ENCODE assay signal across 8 cellular contexts in genomic region chr14:71103662-71104484, GRCh38.
DNase-seq lines count a peak whose midpoint lies in the region; ATAC-seq lines count a peak whose summit lies in the region.

No MANE protein-coding gene starts in this region.

- H3K27me3 ChIP-seq in mesenchymal stem cell (ENCODE audit: control insufficient read depth in 1 of 2, insufficient read depth in 1 of 2, low read length in 2 of 2) = no peaks in the 10 kb centered on the region

- H3K18ac ChIP-seq in mesenchymal stem cell (ENCODE audit: low read depth in 1 of 2, low read length in 2 of 2) = no peak overlapping the region

- peak; percentile 74 for DNase-seq in EH (ENCODE audit: low read depth)
- DNase-seq in Kasumi-1 (lab: John Stamatoyannopoulos, UW) = peak; percentile 83 to 87
- peak; percentile 56 for DNase-seq in OCI-M2 (lab: John Stamatoyannopoulos, UW; ENCODE audit: unreplicated experiment)
- peak; percentile 68 for DNase-seq in dedifferentiated amniotic fluid mesenchymal stem cell (ENCODE audit: extremely low spot score)
- DNase-seq in mesenchymal stem cell = peak; percentile 66
- no peak for DNase-seq in COLO668 (lab: John Stamatoyannopoulos, UW; ENCODE audit: unreplicated experiment)
- DNase-seq in NK-92 (lab: John Stamatoyannopoulos, UW; ENCODE audit: unreplicated experiment) = no peak

- H3K9ac ChIP-seq in mesenchymal stem cell (ENCODE audit: low read length) = no peak overlapping the region

- H3K9me3 ChIP-seq in mesenchymal stem cell (ENCODE audit: control insufficient read depth, low read length) = no peaks in the 10 kb centered on the region

- 92% methylated on average over 2 of the region's 3 CpGs for WGBS in mesenchymal stem cell

- no peak overlapping the region for H3K4ac ChIP-seq in mesenchymal stem cell (ENCODE audit: low read depth in 1 of 2, low read length in 2 of 2)

- H4K8ac ChIP-seq in mesenchymal stem cell (ENCODE audit: low read length) = no peak overlapping the region

- no peak overlapping the region for H3K27ac ChIP-seq in mesenchymal stem cell (ENCODE audit: low read length, poor library complexity, severe bottlenecking)

- H2BK12ac ChIP-seq in mesenchymal stem cell (ENCODE audit: low read length in 2 of 2) = no peak overlapping the region

- no peak overlapping the region for H3K23ac ChIP-seq in mesenchymal stem cell (ENCODE audit: low read length in 2 of 2)

- H3K79me1 ChIP-seq in mesenchymal stem cell (replicated peaks; ENCODE audit: low read length, poor library complexity, severe bottlenecking) = peaks cover 14% of the 10 kb centered on the region

- no peak for ATAC-seq in HG03108 (IDR thresholded peaks at IDR 0.05; ENCODE audit: unreplicated experiment)

- no peak overlapping the region for H3K14ac ChIP-seq in mesenchymal stem cell (ENCODE audit: low read length in 2 of 2)

- no peaks in the 10 kb centered on the region for H3K4me1 ChIP-seq in mesenchymal stem cell (ENCODE audit: control insufficient read depth, insufficient read depth, low read depth, low read length)

- no peak overlapping the region for H2BK5ac ChIP-seq in mesenchymal stem cell (ENCODE audit: low read depth, low read length, poor library complexity, severe bottlenecking)

- no peak overlapping the region for H2BK15ac ChIP-seq in mesenchymal stem cell (ENCODE audit: low read depth, poor library complexity, severe bottlenecking)

- H3K4me3 ChIP-seq in mesenchymal stem cell (ENCODE audit: insufficient read depth in 1 of 2, low read depth in 1 of 2, low read length in 2 of 2) = no peak overlapping the region

- H3K36me3 ChIP-seq in mesenchymal stem cell (ENCODE audit: control insufficient read depth in 1 of 2, insufficient read depth in 2 of 2, low read depth in 1 of 2, low read length in 2 of 2) = peaks cover 26 to 73% of the 10 kb centered on the region in 2 experiments

- no peak overlapping the region for H2AFZ ChIP-seq in mesenchymal stem cell (ENCODE audit: low read depth, low read length)

- H2BK120ac ChIP-seq in mesenchymal stem cell (ENCODE audit: low read depth, low read length) = no peak overlapping the region

- no peak overlapping the region for H4K91ac ChIP-seq in mesenchymal stem cell (ENCODE audit: low read length)

- H2AK5ac ChIP-seq in mesenchymal stem cell (ENCODE audit: low read length, severe bottlenecking) = no peak overlapping the region

- H3K4me2 ChIP-seq in mesenchymal stem cell (ENCODE audit: low read length, poor library complexity, severe bottlenecking) = no peak overlapping the region

Comparison
In these comparisons a context has a peak if more than half of its experiments do, and no peak if none do; other contexts are left out.
1. DNase-seq: peak in EH (single experiment), Kasumi-1 (2 of 2), OCI-M2 (single experiment), dedifferentiated amniotic fluid mesenchymal stem cell (single experiment) and mesenchymal stem cell (single experiment); none in COLO668 (single experiment) and NK-92 (single experiment).